18 cellular contexts compared by ENCODE assay signal in the genomic region with DNA sequence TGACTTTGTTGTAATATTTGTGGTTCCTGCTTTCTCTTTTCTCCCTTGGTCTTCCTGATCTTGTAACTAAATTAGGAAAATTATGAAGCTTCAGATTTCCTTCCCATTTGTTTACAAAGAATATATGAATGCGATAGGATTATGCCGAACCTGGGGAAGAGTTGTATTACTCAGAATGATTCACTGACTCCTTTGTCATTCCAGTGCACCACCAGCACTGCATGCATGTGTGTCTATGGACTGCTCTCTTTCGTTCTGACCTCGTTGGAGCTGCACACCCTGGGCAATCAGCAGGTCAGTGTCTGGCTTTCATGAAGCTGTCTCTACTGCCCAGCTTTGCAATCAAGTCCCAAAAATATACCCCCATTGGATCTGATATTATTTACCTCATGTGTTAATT. TPM values are rescaled to one million over a fixed set of nuclear protein-coding genes. Genes with fewer than 3 reads are reported as not detected.
DNase-seq lines count a peak whose midpoint lies in the region; TF ChIP-seq lines count a peak whose summit lies in the region.
"Had no signal": no experiment of that assay in that cellular context is flagged by ENCODE, and none has a peak within 500 bp of the region (broad histone marks: within the 10 kb centered on the region; RNA-seq: fewer than 3 reads in every experiment).

No MANE protein-coding gene starts in this region.

- H3K4me3 ChIP-seq in MG63 (no peak overlapping the region), mammary epithelial cell (replicated peaks in 1 of 3; ENCODE audit: insufficient read depth in 1 of 3, low read depth in 2 of 3, low read length in 3 of 3) (no peak overlapping the region), H7 (ENCODE audit: insufficient read depth, low read depth, low read length) (no peak overlapping the region)
- H3K4me3 ChIP-seq: BLaER1 treated with 17β-estradiol and CSF1 and Interleukin-3, amounts not matched to agents 10 nM and 100 nM; GM12878; upper lobe of right lung had no signal

- peak; percentile 76 for DNase-seq in AG20443 (ENCODE audit: low spot score)
- DNase-seq in MG63, result peak; percentile 59
- peak; percentile 51 for DNase-seq in mammary epithelial cell
- DNase-seq in iris pigment epithelial cell (ENCODE audit: low read depth), result peak; percentile 88
- no peak for DNase-seq in H7
- no peak for DNase-seq in activated CD4-positive, alpha-beta T cell treated with anti-CD3 and anti-CD28 coated beads, Interleukin-2, amount 10 ng/mL, durations not matched to agents 7 days and 5 days
- no peak for DNase-seq in GM10266 (ENCODE audit: extremely low spot score)
- DNase-seq in medulla oblongata (ENCODE audit: extremely low spot score), result no peak
- DNase-seq: activated CD4-positive, CD25-positive, alpha-beta regulatory T cell treated with anti-CD3 and anti-CD28 coated beads, Interleukin-2, amount 50 U/mL, for 72 hours; activated T-cell treated with anti-CD3 and anti-CD28 coated beads, Interleukin-2, amount 50 U/mL, for 1 hour; naive thymus-derived CD4-positive, alpha-beta T cell; NCI-H1417; retina; stimulated activated CD4-positive, alpha-beta T cell treated with anti-CD3 and anti-CD28 coated beads, Interleukin-2, amount 100 ng/mL, for 24 hours; upper lobe of right lung had no signal

- intact Hi-C loops in mammary epithelial cell (cut with micrococcal nuclease), result no loop called here

- TF ChIP-seq CTCF in mammary epithelial cell (conservative IDR thresholded peaks at IDR 0.05 in 1 of 2, IDR thresholded peaks at IDR 0.05 in 1 of 2; ENCODE audit: extremely low read depth in 1 of 2, insufficient read depth in 1 of 2, low read depth in 1 of 2, low read length in 2 of 2) (no peak), GM10266 (IDR thresholded peaks at IDR 0.05; ENCODE audit: control insufficient read depth, insufficient read depth, low read depth, missing control alignments) (no peak)

- H3K4me3 Mint-ChIP-seq in activated CD4-positive, alpha-beta T cell treated with anti-CD3 and anti-CD28 coated beads, Interleukin-2, amount 10 ng/mL, durations not matched to agents 7 days and 5 days, result no peak overlapping the region
- H3K4me3 Mint-ChIP-seq: naive thymus-derived CD4-positive, alpha-beta T cell had no signal

- H3K27ac ChIP-seq in mammary epithelial cell (ENCODE audit: insufficient read depth, low read depth, low read length), result no peak overlapping the region
- H3K27ac ChIP-seq: BLaER1 treated with 17β-estradiol and CSF1 and Interleukin-3, amounts not matched to agents 10 nM and 100 nM; upper lobe of right lung had no signal

- CTCF ChIA-PET in mammary epithelial cell (lab: Charles Lee; ENCODE audit: low non-redundant PET), result no interaction called here
- CTCF ChIA-PET in activated CD4-positive, alpha-beta T cell treated with anti-CD3 and anti-CD28 coated beads, Interleukin-2, amount 10 ng/mL, durations not matched to agents 7 days and 5 days (lab: Charles Lee), result interaction anchor here (1.1 to 1.5 kb wide), 2 partner anchors 15 to 17 kb away, joined by 3 read pairs; no protein-coding TSS in a partner anchor

- peaks cover 55% of the 10 kb centered on the region for H3K36me3 Mint-ChIP-seq in activated CD4-positive, alpha-beta T cell treated with anti-CD3 and anti-CD28 coated beads, Interleukin-2, amount 10 ng/mL, durations not matched to agents 7 days and 5 days (ENCODE audit: low read depth)

- H2AFZ ChIP-seq in mammary epithelial cell (ENCODE audit: low read depth, low read length), result no peak overlapping the region

- no peaks in the 10 kb centered on the region for H4K20me1 ChIP-seq in mammary epithelial cell (ENCODE audit: insufficient read depth, low read length)

- WGBS in mammary epithelial cell (ENCODE audit: low coverage, missing lambda C conversion rate), result 62% methylated on average over 4 of the region's 4 CpGs

- H3K9me3 Mint-ChIP-seq in activated CD4-positive, alpha-beta T cell treated with anti-CD3 and anti-CD28 coated beads, Interleukin-2, amount 10 ng/mL, durations not matched to agents 7 days and 5 days, result no peaks in the 10 kb centered on the region
- H3K9me3 Mint-ChIP-seq: naive thymus-derived CD4-positive, alpha-beta T cell had no signal

- no peak overlapping the region for H3K4me2 ChIP-seq in mammary epithelial cell (ENCODE audit: insufficient read depth, low read depth, low read length)
- H3K4me2 ChIP-seq: BLaER1 treated with 17β-estradiol and CSF1 and Interleukin-3, amounts not matched to agents 10 nM and 100 nM had no signal

- H3K27me3 Mint-ChIP-seq in activated CD4-positive, alpha-beta T cell treated with anti-CD3 and anti-CD28 coated beads, Interleukin-2, amount 10 ng/mL, durations not matched to agents 7 days and 5 days, result no peaks in the 10 kb centered on the region
- H3K27me3 Mint-ChIP-seq: naive thymus-derived CD4-positive, alpha-beta T cell had no signal

- no peak overlapping the region for H3K9ac ChIP-seq in mammary epithelial cell (ENCODE audit: insufficient read depth, low read length)
- H3K9ac ChIP-seq: BLaER1 treated with 17β-estradiol and CSF1 and Interleukin-3, amounts not matched to agents 10 nM and 100 nM had no signal

- POLR2A ChIA-PET in activated CD4-positive, alpha-beta T cell treated with anti-CD3 and anti-CD28 coated beads, Interleukin-2, amount 10 ng/mL, durations not matched to agents 7 days and 5 days (lab: Charles Lee), result no interaction called here

- dilution Hi-C loops in mammary epithelial cell (cut with HindIII; ENCODE audit: low sequenced_read_pairs), result loop anchor here (5.0 kb wide), 2 partner anchors 74 to 109 kb away; a partner anchor contains a TSS

- in situ Hi-C loops in mammary epithelial cell (cut with MboI; ENCODE audit: low sequenced_read_pairs in 2 of 2), result no loop called here

- H3K27ac Mint-ChIP-seq in activated CD4-positive, alpha-beta T cell treated with anti-CD3 and anti-CD28 coated beads, Interleukin-2, amount 10 ng/mL, durations not matched to agents 7 days and 5 days, result no peak overlapping the region

- no peaks in the 10 kb centered on the region for H3K4me1 ChIP-seq in mammary epithelial cell (ENCODE audit: insufficient read depth, low read length)
- H3K4me1 ChIP-seq: BLaER1 treated with 17β-estradiol and CSF1 and Interleukin-3, amounts not matched to agents 10 nM and 100 nM; upper lobe of right lung had no signal

- H3K36me3 ChIP-seq in MG63, result peaks cover 77% of the 10 kb centered on the region
- H3K36me3 ChIP-seq in mammary epithelial cell (ENCODE audit: insufficient read depth, low read length), result peaks cover 43% of the 10 kb centered on the region
- peaks cover 24% of the 10 kb centered on the region for H3K36me3 ChIP-seq in H7 (replicated peaks; ENCODE audit: control insufficient read depth, insufficient read depth, low read length)

- H3K27me3 ChIP-seq in MG63, result no peaks in the 10 kb centered on the region
- no peaks in the 10 kb centered on the region for H3K27me3 ChIP-seq in mammary epithelial cell (ENCODE audit: insufficient read depth, low read length)
- no peaks in the 10 kb centered on the region for H3K27me3 ChIP-seq in H7 (ENCODE audit: control insufficient read depth, insufficient read depth, low read length)
- H3K27me3 ChIP-seq: BLaER1 treated with 17β-estradiol and CSF1 and Interleukin-3, amounts not matched to agents 10 nM and 100 nM; upper lobe of right lung had no signal

- H3K4me1 Mint-ChIP-seq in activated CD4-positive, alpha-beta T cell treated with anti-CD3 and anti-CD28 coated beads, Interleukin-2, amount 10 ng/mL, durations not matched to agents 7 days and 5 days, result no peaks in the 10 kb centered on the region

- no peaks in the 10 kb centered on the region for H3K79me2 ChIP-seq in mammary epithelial cell (ENCODE audit: insufficient read depth, low read length)

- BruUV-seq in mammary epithelial cell (replicated peaks; lab: Mats Ljungman, UMichigan), result no TSS peak

- H3K9me3 ChIP-seq in MG63 (no peaks in the 10 kb centered on the region), mammary epithelial cell (replicated peaks; ENCODE audit: insufficient read depth, low read length) (no peaks in the 10 kb centered on the region)
- H3K9me3 ChIP-seq: BLaER1 treated with 17β-estradiol and CSF1 and Interleukin-3, amounts not matched to agents 10 nM and 100 nM; upper lobe of right lung had no signal

RNA-seq across cellular contexts. Expression of a gene that starts 25.5 kb away (rescaled TPM):
- 14.5 and 22.4 TPM in 2 replicates for total RNA-seq in MG63 (2014; rRNA removed; shearing (Covaris generic); ENCODE audit: low replicate concordance)
- total RNA-seq in mammary epithelial cell, result 10 to 100 TPM; 51.0 to 62.2 TPM
- polyA plus RNA-seq in mammary epithelial cell, result 67.7 TPM
- polyA minus RNA-seq in mammary epithelial cell, result 257 TPM
- total RNA-seq in H7 (2014; rRNA removed; shearing (Covaris generic)), result 81.3 and 87.9 TPM in 2 replicates
- total RNA-seq in activated CD4-positive, alpha-beta T cell treated with anti-CD3 and anti-CD28 coated beads, Interleukin-2, amount 10 ng/mL, durations not matched to agents 7 days and 5 days, result 10 to 100 TPM; 87.7 to 87.8 TPM

RNA-seq across cellular contexts. Expression of a gene that starts 25.6 kb away (rescaled TPM):
- 16.9 and 29.7 TPM in 2 replicates for total RNA-seq in MG63 (2014; rRNA removed; shearing (Covaris generic); ENCODE audit: low replicate concordance)
- 10 to 100 TPM; 22.0 TPM for total RNA-seq in mammary epithelial cell
- polyA plus RNA-seq in mammary epithelial cell, result 41.3 TPM
- 33.3 TPM for polyA minus RNA-seq in mammary epithelial cell
- 18.6 and 20.9 TPM in 2 replicates for total RNA-seq in H7 (2014; rRNA removed; shearing (Covaris generic))
- total RNA-seq in activated CD4-positive, alpha-beta T cell treated with anti-CD3 and anti-CD28 coated beads, Interleukin-2, amount 10 ng/mL, durations not matched to agents 7 days and 5 days, result 1 to 10 TPM; 8.4 to 9.2 TPM

RNA-seq across cellular contexts. Expression of a gene that starts 52.2 kb away (rescaled TPM):
- not detected in 2 replicates for total RNA-seq in MG63 (2014; rRNA removed; shearing (Covaris generic); ENCODE audit: low replicate concordance)
- total RNA-seq in mammary epithelial cell, result 1 to 10 TPM; 2.5 to 4.7 TPM
- 1.8 TPM for polyA plus RNA-seq in mammary epithelial cell
- polyA minus RNA-seq in mammary epithelial cell, result 21.9 TPM
- total RNA-seq in H7 (2014; rRNA removed; shearing (Covaris generic)), result 24.3 and 27.2 TPM in 2 replicates
- 1 to 10 TPM; 1.2 to 2.2 TPM for total RNA-seq in activated CD4-positive, alpha-beta T cell treated with anti-CD3 and anti-CD28 coated beads, Interleukin-2, amount 10 ng/mL, durations not matched to agents 7 days and 5 days
- total RNA-seq: NCI-H460 had no signal

RNA-seq across cellular contexts. Expression of a gene that starts 55.2 kb away (rescaled TPM):
- total RNA-seq in MG63 (2014; rRNA removed; shearing (Covaris generic); ENCODE audit: low replicate concordance), result 36.7 and 42.7 TPM in 2 replicates
- 10 to 100 TPM; 48.0 to 54.5 TPM for total RNA-seq in mammary epithelial cell
- polyA plus RNA-seq in mammary epithelial cell, result 43.3 TPM
- polyA minus RNA-seq in mammary epithelial cell, result 31.9 TPM
- 79.1 and 80.1 TPM in 2 replicates for total RNA-seq in H7 (2014; rRNA removed; shearing (Covaris generic))
- 100 to 1,000 TPM; 111 to 124 TPM for total RNA-seq in activated CD4-positive, alpha-beta T cell treated with anti-CD3 and anti-CD28 coated beads, Interleukin-2, amount 10 ng/mL, durations not matched to agents 7 days and 5 days

Comparison
In these comparisons a context has a peak if more than half of its experiments do, and no peak if none do; other contexts are left out.
1. DNase-seq: peak in AG20443 (single experiment), MG63 (single experiment), mammary epithelial cell (single experiment) and iris pigment epithelial cell (single experiment); none in H7 (single experiment), activated CD4-positive, alpha-beta T cell treated with anti-CD3 and anti-CD28 coated beads, Interleukin-2, amount 10 ng/mL, durations not matched to agents 7 days and 5 days (single experiment), GM10266 (single experiment) and medulla oblongata (single experiment).